11 cellular contexts compared by ENCODE assay signal in genomic region chr19:43584484-43584883, GRCh38. TPM values are rescaled to one million over a fixed set of nuclear protein-coding genes. Genes with fewer than 3 reads are reported as not detected.
A peak's percentile ranks its signal among the peaks of the same experiment; 100 is the strongest.
DNase-seq lines count a peak whose midpoint lies in the region; ATAC-seq, FAIRE-seq and TF ChIP-seq lines count a peak whose summit lies in the region.
"Had no signal": no experiment of that assay in that cellular context is flagged by ENCODE, and none has a peak within 500 bp of the region (broad histone marks: within the 10 kb centered on the region; RNA-seq: fewer than 3 reads in every experiment).

No MANE protein-coding gene starts in this region.

- DNase-seq in OCI-LY7 (ENCODE audit: low spot score) (no peak), glomerular visceral epithelial cell (ENCODE audit: extremely low spot score) (peak; percentile 56), spleen (no peak), anterior cingulate cortex (lab: John Stamatoyannopoulos, UW) (no peak), GM12891 (ENCODE audit: insufficient read length, low spot score) (no peak)
- DNase-seq: NCI-H2171; stimulated activated CD4-positive, alpha-beta T cell treated with anti-CD3 and anti-CD28 coated beads, Interleukin-4, amount 100 ng/mL, for 1 hour had no signal

- H3K4me1 ChIP-seq in OCI-LY7 (ENCODE audit: insufficient read depth, low read length, poor library complexity, severe bottlenecking) (peaks cover 7% of the 10 kb centered on the region), spleen (peaks cover 4 to 56% (median 36%) of the 10 kb centered on the region in 6 donors)
- H3K4me1 ChIP-seq: prostate gland had no signal

- no peak overlapping the region for H3K4me3 ChIP-seq in OCI-LY7 (ENCODE audit: low read depth, low read length, poor library complexity, severe bottlenecking)
- no peak overlapping the region for H3K4me3 ChIP-seq in spleen
- H3K4me3 ChIP-seq: prostate gland had no signal

- CTCF ChIA-PET in OCI-LY7 (lab: Charles Lee; ENCODE audit: unreplicated experiment), result no interaction called here

- no peak for TF ChIP-seq CTCF in OCI-LY7 (conservative IDR thresholded peaks at IDR 0.05; ENCODE audit: low read length)
- no peak for TF ChIP-seq CTCF in spleen (IDR thresholded peaks at IDR 0.05 in 8 of 11, conservative IDR thresholded peaks at IDR 0.05 in 3 of 11)

- no peak for TF ChIP-seq POLR2A in spleen (IDR thresholded peaks at IDR 0.05)
- TF ChIP-seq POLR2A in GM12891 (IDR thresholded peaks at IDR 0.05; ENCODE audit: low read depth, low read length), result no peak

- H3K36me3 ChIP-seq in OCI-LY7 (ENCODE audit: insufficient read depth, low read length) (no peaks in the 10 kb centered on the region), spleen (peaks cover 0 to 35% (median 2%) of the 10 kb centered on the region in 6 donors)

- H3K9me2 ChIP-seq in OCI-LY7 (ENCODE audit: insufficient read depth, low read length), result no peaks in the 10 kb centered on the region

- H3K27me3 ChIP-seq in spleen (replicated peaks in 1 of 7), result no peaks in the 10 kb centered on the region

- POLR2A ChIA-PET in OCI-LY7 (lab: Charles Lee), result interaction anchor here (1.1 kb wide), 1 partner anchor 9 kb away, joined by 4 read pairs; the partner anchor contains the start of gene PINLYP

- H3K4me2 ChIP-seq in OCI-LY7 (ENCODE audit: low read length), result no peak overlapping the region

- H2AFZ ChIP-seq in OCI-LY7 (ENCODE audit: low read length), result peak overlapping the region; percentile 8; the same call in 1 of the 2 replicates

- intact Hi-C loops in OCI-LY7 (cut with micrococcal nuclease; ENCODE audit: unreplicated experiment), result no loop called here
- intact Hi-C loops in spleen (cut with DNase I; ENCODE audit: low total_unique reads), result loop anchor here (10.0 kb wide), 1 partner anchor 50 kb away; the partner anchor contains the start of gene ZNF575

- 93 to 100% (median 100%) methylated on average over 1 of the region's 1 CpG for WGBS in spleen, 5 donors

- H4K20me1 ChIP-seq in OCI-LY7 (ENCODE audit: insufficient read depth, low read length), result no peaks in the 10 kb centered on the region

- no peak for FAIRE-seq in GM12891 (lab: Jason Lieb, UNC)

- H3K9me3 ChIP-seq in OCI-LY7 (ENCODE audit: low read length) (no peaks in the 10 kb centered on the region), spleen (no peaks in the 10 kb centered on the region)
- H3K9me3 ChIP-seq: prostate gland had no signal

- BruUV-seq in OCI-LY7 (replicated peaks; lab: Mats Ljungman, UMichigan), result no TSS peak

- ATAC-seq in GM18909 (IDR thresholded peaks at IDR 0.05; ENCODE audit: poor library complexity, unreplicated experiment) (peak; percentile 64), HG03159 (IDR thresholded peaks at IDR 0.05; ENCODE audit: unreplicated experiment) (no peak)
- ATAC-seq: HCT116 had no signal

- H3K27ac ChIP-seq in OCI-LY7 (ENCODE audit: low read depth, low read length, poor library complexity, severe bottlenecking), result peak overlapping the region; percentile 10
- peak overlapping the region in 7 of 8 donors; percentile 37 to 70 (median 59) for H3K27ac ChIP-seq in spleen
- H3K27ac ChIP-seq: prostate gland had no signal

- H3K79me2 ChIP-seq in OCI-LY7 (ENCODE audit: insufficient read depth, low read depth, low read length), result no peaks in the 10 kb centered on the region

TF ChIP-seq in GM12891, 5 proteins besides CTCF, POLR2A, EP300 and RAD21:
- TF ChIP-seq SPI1 (IDR thresholded peaks at IDR 0.05; ENCODE audit: low read depth, low read length), result no peak
- TF ChIP-seq PAX5 (IDR thresholded peaks at IDR 0.05; ENCODE audit: insufficient read depth, low read length, severe bottlenecking), result no peak
- no peak for TF ChIP-seq POLR2AphosphoS5 (IDR thresholded peaks at IDR 0.05; ENCODE audit: low read depth, low read length)

RNA-seq across cellular contexts. Expression of gene PINLYP, which starts 8.9 kb away (rescaled TPM):
- 4.9 and 11.5 TPM in 2 replicates for total RNA-seq in OCI-LY7 (2014; rRNA removed; shearing (Covaris generic))
- total RNA-seq in OCI-LY7 (2022) (0.40 and 0.81 TPM in 2 replicates), spleen (1 to 10 TPM; 2.0 to 8.7 (median 4.3) TPM)
- polyA plus RNA-seq in spleen, result 10 to 100 TPM in 1 of 3 donors, 1 to 10 TPM in 2; 6.9 to 10.5 (median 9.6) TPM
- polyA plus RNA-seq in GM12891 (2012; ENCODE audit: low read depth, missing spikeins), result 12.7 TPM

RNA-seq across cellular contexts. Expression of gene XRCC1, which starts 9.2 kb away (rescaled TPM):
- total RNA-seq in OCI-LY7 (2014; rRNA removed; shearing (Covaris generic)), result 28.7 and 35.9 TPM in 2 replicates
- total RNA-seq in OCI-LY7 (2022) (27.2 and 33.7 TPM in 2 replicates), spleen (10 to 100 TPM; 23.6 to 32.0 (median 26.0) TPM)
- 10 to 100 TPM; 16.0 to 19.0 (median 16.4) TPM for polyA plus RNA-seq in spleen
- polyA plus RNA-seq in GM12891 (2012; ENCODE audit: low read depth, missing spikeins), result 27.6 TPM

RNA-seq across cellular contexts. Expression of gene IRGQ, which starts 11.4 kb away (rescaled TPM):
- total RNA-seq in OCI-LY7 (2014; rRNA removed; shearing (Covaris generic)), result 6.4 and 23.0 TPM in 2 replicates
- 15.1 and 15.3 TPM in 2 replicates for total RNA-seq in OCI-LY7 (2022)
- 10 to 100 TPM; 16.5 to 25.9 (median 20.9) TPM for total RNA-seq in spleen
- 1 to 10 TPM; 3.1 to 3.9 (median 3.8) TPM for polyA plus RNA-seq in spleen
- 2.5 TPM for polyA plus RNA-seq in GM12891 (2012; ENCODE audit: low read depth, missing spikeins)

RNA-seq across cellular contexts. Expression of gene ZNF576, which starts 11.9 kb away (rescaled TPM):
- total RNA-seq in OCI-LY7 (2014; rRNA removed; shearing (Covaris generic)), result 11.6 and 20.2 TPM in 2 replicates
- total RNA-seq in OCI-LY7 (2022) (14.5 and 17.8 TPM in 2 replicates), spleen (10 to 100 TPM in 5 of 7 donors, 1 to 10 TPM in 2; 8.1 to 12.9 (median 11.5) TPM)
- polyA plus RNA-seq in spleen, result 10 to 100 TPM in 1 of 3 donors, 1 to 10 TPM in 2; 6.9 to 14.7 (median 9.8) TPM
- polyA plus RNA-seq in GM12891 (2012; ENCODE audit: low read depth, missing spikeins), result 6.5 TPM

RNA-seq across cellular contexts. Expression of gene SRRM5, which starts 27.4 kb away (rescaled TPM):
- 0.36 and 0.73 TPM in 2 replicates for total RNA-seq in OCI-LY7 (2014; rRNA removed; shearing (Covaris generic))
- total RNA-seq in OCI-LY7 (2022), result 0.61 and 0.85 TPM in 2 replicates
- total RNA-seq in spleen, result under 1 TPM; 0.32 to 0.94 (median 0.40) TPM
- under 1 TPM; 0.26 to 0.54 (median 0.52) TPM for polyA plus RNA-seq in spleen
- polyA plus RNA-seq in GM12891 (2012; ENCODE audit: low read depth, missing spikeins), result 0.14 TPM
